24 cellular contexts compared by ENCODE assay signal in the genomic region with DNA sequence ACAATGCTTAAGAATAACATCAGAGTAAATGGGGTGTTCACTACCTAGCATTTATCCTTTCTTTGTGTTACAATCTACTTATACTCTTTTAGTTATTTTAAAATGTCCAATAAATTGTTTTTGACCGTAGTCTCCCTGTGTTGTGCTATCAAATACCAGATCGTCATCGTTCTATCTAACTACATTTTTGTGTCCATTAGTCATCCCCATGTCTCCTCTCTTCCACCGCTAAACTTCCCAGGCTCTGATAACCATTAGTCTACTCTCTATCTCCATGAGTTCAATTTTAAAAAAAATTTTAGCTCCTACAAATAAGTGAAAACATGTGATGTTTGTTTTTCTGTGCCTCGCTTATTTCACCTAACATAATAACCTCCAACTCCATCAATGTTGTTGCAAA.
"Had no signal": no experiment of that assay in that cellular context is flagged by ENCODE, and none has a peak within 500 bp of the region (broad histone marks: within the 10 kb centered on the region; RNA-seq: fewer than 3 reads in every experiment).

No MANE protein-coding gene starts in this region.

- H3K4me3 ChIP-seq: ovary, psoas muscle, right lobe of liver, sigmoid colon, stomach, thoracic aorta, thyroid gland, tibial nerve, upper lobe of left lung, vagina had no signal

- H3K9me3 ChIP-seq: ovary, psoas muscle, right lobe of liver, sigmoid colon, stomach, thoracic aorta, thyroid gland, tibial nerve, upper lobe of left lung, vagina had no signal

- H3K27ac ChIP-seq: ovary, parathyroid adenoma, psoas muscle, right lobe of liver, sigmoid colon, stomach, thoracic aorta, thyroid gland, tibial nerve, upper lobe of left lung, vagina had no signal

- H3K27me3 ChIP-seq: ovary, right lobe of liver, sigmoid colon, stomach, thyroid gland, tibial nerve, upper lobe of left lung, vagina had no signal

- H3K36me3 ChIP-seq: ovary, right lobe of liver, sigmoid colon, stomach, thoracic aorta, thyroid gland, tibial nerve, upper lobe of left lung, vagina had no signal

- H2AFZ ChIP-seq: parathyroid adenoma had no signal

- H3K9ac ChIP-seq: parathyroid adenoma had no signal

- H3K4me1 ChIP-seq: parathyroid adenoma, psoas muscle, right lobe of liver, sigmoid colon, stomach, thyroid gland, tibial nerve, upper lobe of left lung, vagina had no signal

- DNase-seq: nephron progenitor cell; occipital lobe; ovary; posterior cingulate gyrus; psoas muscle; right cardiac atrium; right lobe of liver; sigmoid colon; small intestine; stimulated activated CD4-positive, alpha-beta T cell treated with anti-CD3 and anti-CD28 coated beads, Interleukin-15, amount 100 ng/mL, for 24 hours; stimulated activated CD4-positive, alpha-beta T cell treated with anti-CD3 and anti-CD28 coated beads, Interleukin-2, amount 100 ng/mL, for 24 hours; stimulated activated CD4-positive, alpha-beta T cell treated with anti-CD3 and anti-CD28 coated beads, Interleukin-2, amount 100 ng/mL, for 48 hours; stimulated activated CD4-positive, alpha-beta T cell treated with anti-CD3 and anti-CD28 coated beads, Interleukin-4, amount 100 ng/mL, for 24 hours; stimulated activated naive B cell treated with anti-CD40 and anti-IgM and Interleukin-4, amounts not matched to agents 10 μg/mL and 1 μg/mL and 100 μg/mL, for 72 hours; stimulated activated naive CD4-positive, alpha-beta T cell treated with Interleukin-2 at 50 U/mL for 16 hours; stomach; thyroid gland; upper lobe of left lung had no signal

- ATAC-seq: natural killer cell treated with Interleukin-12 subunit alpha and Interleukin-12 subunit beta and Interleukin-15 and Interleukin-18, amount 100 ng/mL, for 72 hours; psoas muscle; right cardiac atrium; right lobe of liver; stimulated activated effector memory CD8-positive, alpha-beta T cell treated with anti-CD3 and anti-CD28 coated beads, Interleukin-12 subunit alpha, Interleukin-12 subunit beta, amount 100 ng/mL, for 72 hours; stimulated activated naive B cell treated with anti-CD40 and anti-IgM and Interleukin-4, amounts not matched to agents 10 μg/mL and 1 μg/mL and 100 μg/mL, for 72 hours had no signal

- H3K79me2 ChIP-seq: parathyroid adenoma had no signal
